ENCODE assay signal across 17 cellular contexts in the genomic region with DNA sequence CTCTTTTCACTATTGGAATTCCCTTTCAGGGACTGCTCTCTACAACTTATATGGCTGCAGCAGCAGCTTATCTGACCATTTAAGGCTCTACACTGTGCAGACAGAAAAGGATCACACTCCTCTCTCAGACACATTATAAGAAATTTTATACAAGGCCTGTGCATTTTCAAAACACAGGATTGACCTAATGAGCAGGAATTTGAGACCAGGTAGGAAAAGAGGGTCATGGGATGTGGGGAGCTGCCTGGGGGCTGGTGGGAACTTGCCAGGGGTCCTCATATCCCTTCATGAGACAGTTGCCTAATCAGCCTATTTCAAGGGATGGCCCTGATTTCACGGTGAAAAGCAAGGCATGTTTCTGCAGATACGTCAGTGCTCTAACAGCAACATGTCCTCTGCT.
DNase-seq lines count a peak whose midpoint lies in the region; ATAC-seq and TF ChIP-seq lines count a peak whose summit lies in the region.
"Had no signal": no experiment of that assay in that cellular context is flagged by ENCODE, and none has a peak within 500 bp of the region (broad histone marks: within the 10 kb centered on the region; RNA-seq: fewer than 3 reads in every experiment).

No MANE protein-coding gene starts in this region.

- H3K4me3 ChIP-seq in heart right ventricle, result no peak overlapping the region
- no peak overlapping the region for H3K4me3 ChIP-seq in coronary artery
- H3K4me3 ChIP-seq in tibial artery, result no peak overlapping the region
- H3K4me3 ChIP-seq: GM23248 had no signal

- peak overlapping the region; percentile 11 to 51 (median 27) for H3K27ac Mint-ChIP-seq in nephron
- no peak overlapping the region for H3K27ac Mint-ChIP-seq in activated CD8-positive, alpha-beta memory T cell treated with anti-CD3 and anti-CD28 coated beads, Interleukin-2, amount 10 ng/mL, durations not matched to agents 7 days and 5 days

- ATAC-seq in heart right ventricle, result no peak
- ATAC-seq in GM19035 (IDR thresholded peaks at IDR 0.05; ENCODE audit: unreplicated experiment), result no peak
- ATAC-seq in activated CD8-positive, alpha-beta memory T cell treated with anti-CD3 and anti-CD28 coated beads, Interleukin-2, amount 10 ng/mL, durations not matched to agents 7 days and 5 days, result no peak
- ATAC-seq: Panc1 had no signal

- DNase-seq in heart right ventricle (no peak), cardiac septum (ENCODE audit: low spot score) (no peak), coronary artery (ENCODE audit: low spot score) (no peak), tibial artery (no peak)
- DNase-seq in activated CD4-positive, CD25-positive, alpha-beta regulatory T cell treated with anti-CD3 and anti-CD28 coated beads, Interleukin-2, amount 50 U/mL, for 72 hours, result no peak
- no peak for DNase-seq in activated CD8-positive, alpha-beta memory T cell treated with anti-CD3 and anti-CD28 coated beads, Interleukin-2, amount 10 ng/mL, durations not matched to agents 7 days and 5 days
- DNase-seq: Caco-2, GM23248, NCI-H1092, NCI-H1694 treated with DMSO at 0.1 percent for 48 hours, NCI-H2171 treated with DMSO at 0.1 percent for 48 hours, NCI-H774, SHP77 had no signal

- no peak overlapping the region for H3K4me3 Mint-ChIP-seq in nephron
- no peak overlapping the region for H3K4me3 Mint-ChIP-seq in activated CD8-positive, alpha-beta memory T cell treated with anti-CD3 and anti-CD28 coated beads, Interleukin-2, amount 10 ng/mL, durations not matched to agents 7 days and 5 days

- H3K9me3 ChIP-seq in heart right ventricle (no peaks in the 10 kb centered on the region), tibial artery (no peaks in the 10 kb centered on the region)
- H3K9me3 ChIP-seq: Caco-2 had no signal

- CTCF ChIA-PET in activated CD8-positive, alpha-beta memory T cell treated with anti-CD3 and anti-CD28 coated beads, Interleukin-2, amount 10 ng/mL, durations not matched to agents 7 days and 5 days (lab: Charles Lee), result no interaction called here

- H3K36me3 ChIP-seq in heart right ventricle, result peaks cover 0 to 28% (median 4%) of the 10 kb centered on the region in 9 donors
- peaks cover 10 to 20% (median 10%) of the 10 kb centered on the region in 3 donors for H3K36me3 ChIP-seq in tibial artery

- H3K27ac ChIP-seq in heart right ventricle, result peak overlapping the region in 6 of 10 donors; percentile 12 to 66 (median 40)
- peak overlapping the region; percentile 64 to 85 for H3K27ac ChIP-seq in coronary artery
- H3K27ac ChIP-seq in tibial artery, result peak overlapping the region; percentile 84 to 89
- H3K27ac ChIP-seq: C4-2B, GM23248 had no signal

- intact Hi-C loops in heart right ventricle (cut with DNase I) (loop anchor here in 1 of 10 donors (5.0 kb wide), 1 partner anchor 78 kb away; no protein-coding TSS in a partner anchor), cardiac septum (cut with DNase I) (no loop called here), tibial artery (cut with DNase I; ENCODE audit: low total_unique reads) (loop anchor here (5.0 to 10.0 kb wide), 2 partner anchors 37 to 80 kb away; no protein-coding TSS in a partner anchor)

- H3K27me3 Mint-ChIP-seq in nephron (ENCODE audit: low read depth), result peaks cover 7% of the 10 kb centered on the region
- H3K27me3 Mint-ChIP-seq in activated CD8-positive, alpha-beta memory T cell treated with anti-CD3 and anti-CD28 coated beads, Interleukin-2, amount 10 ng/mL, durations not matched to agents 7 days and 5 days, result no peaks in the 10 kb centered on the region

- H3K27me3 ChIP-seq in heart right ventricle (no peaks in the 10 kb centered on the region), tibial artery (no peaks in the 10 kb centered on the region)

- no peaks in the 10 kb centered on the region for H3K9me3 Mint-ChIP-seq in nephron
- H3K9me3 Mint-ChIP-seq in activated CD8-positive, alpha-beta memory T cell treated with anti-CD3 and anti-CD28 coated beads, Interleukin-2, amount 10 ng/mL, durations not matched to agents 7 days and 5 days (ENCODE audit: low read depth), result no peaks in the 10 kb centered on the region

- H3K4me1 ChIP-seq in heart right ventricle (peaks cover 8 to 91% (median 72%) of the 10 kb centered on the region in 9 donors), tibial artery (peaks cover 0 to 96% (median 60%) of the 10 kb centered on the region in 4 donors)
- H3K4me1 ChIP-seq: Caco-2 had no signal

- peaks cover 51% of the 10 kb centered on the region for H3K4me1 Mint-ChIP-seq in nephron
- H3K4me1 Mint-ChIP-seq in activated CD8-positive, alpha-beta memory T cell treated with anti-CD3 and anti-CD28 coated beads, Interleukin-2, amount 10 ng/mL, durations not matched to agents 7 days and 5 days, result no peaks in the 10 kb centered on the region

- 40 to 58% methylated on average over 2 of the region's 2 CpGs for WGBS in heart right ventricle, 2 donors

- H3K36me3 Mint-ChIP-seq in nephron (ENCODE audit: low read depth), result peaks cover 9% of the 10 kb centered on the region
- H3K36me3 Mint-ChIP-seq in activated CD8-positive, alpha-beta memory T cell treated with anti-CD3 and anti-CD28 coated beads, Interleukin-2, amount 10 ng/mL, durations not matched to agents 7 days and 5 days, result no peaks in the 10 kb centered on the region

- TF ChIP-seq CTCF in heart right ventricle (IDR thresholded peaks at IDR 0.05), result no peak
- no peak for TF ChIP-seq CTCF in coronary artery (IDR thresholded peaks at IDR 0.05)
- no peak for TF ChIP-seq CTCF in nephron (IDR thresholded peaks at IDR 0.05; ENCODE audit: unreplicated experiment in 3 of 3)
- TF ChIP-seq CTCF in tibial artery (IDR thresholded peaks at IDR 0.05), result no peak
